8 cellular contexts compared by ENCODE assay signal in genomic region chr3:40524222-40524570, GRCh38. TPM values are rescaled to one million over a fixed set of nuclear protein-coding genes. Genes with fewer than 3 reads are reported as not detected.
A peak's percentile ranks its signal among the peaks of the same experiment; 100 is the strongest.
DNase-seq lines count a peak whose midpoint lies in the region; ATAC-seq and TF ChIP-seq lines count a peak whose summit lies in the region.

No MANE protein-coding gene starts in this region.

- H3K27me3 Mint-ChIP-seq in activated CD8-positive, alpha-beta T cell treated with anti-CD3 and anti-CD28 coated beads for 36 hours: no peaks in the 10 kb centered on the region
- no peaks in the 10 kb centered on the region for H3K27me3 Mint-ChIP-seq in stimulated activated memory B cell treated with anti-CD40 and anti-IgM and Interleukin-4, amounts not matched to agents 10 μg/mL and 1 μg/mL and 100 μg/mL, for 72 hours

- no peak for TF ChIP-seq CTCF in HFF-Myc (IDR thresholded peaks at IDR 0.05; ENCODE audit: low read depth, low read length, missing control alignments)
- no peak for TF ChIP-seq CTCF in activated CD8-positive, alpha-beta T cell treated with anti-CD3 and anti-CD28 coated beads for 36 hours (IDR thresholded peaks at IDR 0.05)

- CTCF ChIA-PET in activated CD8-positive, alpha-beta T cell treated with anti-CD3 and anti-CD28 coated beads for 36 hours (lab: Charles Lee): interaction anchor here (0.8 to 2.0 kb wide), 4 partner anchors 19 to 333 kb away, joined by 3 to 6 read pairs (median 4); no protein-coding TSS in a partner anchor

- H3K4me1 Mint-ChIP-seq in activated CD8-positive, alpha-beta T cell treated with anti-CD3 and anti-CD28 coated beads for 36 hours (ENCODE audit: low read depth): peaks cover 23% of the 10 kb centered on the region
- H3K4me1 Mint-ChIP-seq in stimulated activated memory B cell treated with anti-CD40 and anti-IgM and Interleukin-4, amounts not matched to agents 10 μg/mL and 1 μg/mL and 100 μg/mL, for 72 hours: peaks cover 28% of the 10 kb centered on the region

- H3K27ac Mint-ChIP-seq in activated CD8-positive, alpha-beta T cell treated with anti-CD3 and anti-CD28 coated beads for 36 hours: peak overlapping the region; percentile 91
- H3K27ac Mint-ChIP-seq in stimulated activated memory B cell treated with anti-CD40 and anti-IgM and Interleukin-4, amounts not matched to agents 10 μg/mL and 1 μg/mL and 100 μg/mL, for 72 hours: peak overlapping the region; percentile 94

- no peaks in the 10 kb centered on the region for H3K27me3 ChIP-seq in iPS-15b (ENCODE audit: control insufficient read depth, insufficient read depth, low read length)

- peak overlapping the region; percentile 90 for H3K4me3 Mint-ChIP-seq in activated CD8-positive, alpha-beta T cell treated with anti-CD3 and anti-CD28 coated beads for 36 hours
- H3K4me3 Mint-ChIP-seq in stimulated activated memory B cell treated with anti-CD40 and anti-IgM and Interleukin-4, amounts not matched to agents 10 μg/mL and 1 μg/mL and 100 μg/mL, for 72 hours: peak overlapping the region; percentile 93

- H3K36me3 ChIP-seq in iPS-15b (ENCODE audit: control insufficient read depth, insufficient read depth, low read length): no peaks in the 10 kb centered on the region

- intact Hi-C loops in activated CD8-positive, alpha-beta T cell treated with anti-CD3 and anti-CD28 coated beads for 36 hours (cut with micrococcal nuclease): no loop called here

- peaks cover 25% of the 10 kb centered on the region for H3K36me3 Mint-ChIP-seq in activated CD8-positive, alpha-beta T cell treated with anti-CD3 and anti-CD28 coated beads for 36 hours (ENCODE audit: low read depth)
- H3K36me3 Mint-ChIP-seq in stimulated activated memory B cell treated with anti-CD40 and anti-IgM and Interleukin-4, amounts not matched to agents 10 μg/mL and 1 μg/mL and 100 μg/mL, for 72 hours: peaks cover 31% of the 10 kb centered on the region

- ATAC-seq in activated CD8-positive, alpha-beta T cell treated with anti-CD3 and anti-CD28 coated beads for 36 hours: no peak
- ATAC-seq in stimulated activated memory B cell treated with anti-CD40 and anti-IgM and Interleukin-4, amounts not matched to agents 10 μg/mL and 1 μg/mL and 100 μg/mL, for 72 hours: peak; percentile 35

- H3K4me3 ChIP-seq in HFF-Myc (replicated peaks; ENCODE audit: low read depth, low read length) (peak overlapping the region; percentile 66), iPS-15b (ENCODE audit: low read depth, low read length) (peak overlapping the region; percentile 76)

- H3K9me3 ChIP-seq in iPS-15b (ENCODE audit: control insufficient read depth, insufficient read depth, low read length): no peaks in the 10 kb centered on the region

- H3K4me1 ChIP-seq in iPS-15b (ENCODE audit: control insufficient read depth, insufficient read depth, low read length): no peaks in the 10 kb centered on the region

- peak; percentile 18 for DNase-seq in COR-L47 (lab: John Stamatoyannopoulos, UW)
- DNase-seq in HFF-Myc (ENCODE audit: extremely low read depth, low read depth): no peak
- DNase-seq in activated CD8-positive, alpha-beta T cell treated with anti-CD3 and anti-CD28 coated beads for 36 hours: no peak
- DNase-seq in DMS114 treated with DMSO at 0.1 percent for 48 hours (lab: John Stamatoyannopoulos, UW; ENCODE audit: unreplicated experiment): no peak
- DNase-seq in stimulated activated naive CD4-positive, alpha-beta T cell (lab: John Stamatoyannopoulos, UW): no peak
- no peak for DNase-seq in iPS-NIHi11 (ENCODE audit: low spot score)

- peak overlapping the region; percentile 90 for H3K9ac ChIP-seq in iPS-15b (ENCODE audit: low read depth, low read length)

- POLR2A ChIA-PET in activated CD8-positive, alpha-beta T cell treated with anti-CD3 and anti-CD28 coated beads for 36 hours (lab: Charles Lee): interaction anchor here (0.7 to 1.8 kb wide), 9 partner anchors 10 to 72 kb away, joined by 3 to 11 read pairs (median 4); partner anchors contain the start of genes RPL14, ZNF619 and ZNF620

- H3K9me3 Mint-ChIP-seq in activated CD8-positive, alpha-beta T cell treated with anti-CD3 and anti-CD28 coated beads for 36 hours: no peaks in the 10 kb centered on the region
- no peaks in the 10 kb centered on the region for H3K9me3 Mint-ChIP-seq in stimulated activated memory B cell treated with anti-CD40 and anti-IgM and Interleukin-4, amounts not matched to agents 10 μg/mL and 1 μg/mL and 100 μg/mL, for 72 hours

RNA-seq across cellular contexts. Expression of gene ZNF621, which starts 0.6 kb away (rescaled TPM):
- total RNA-seq in activated CD8-positive, alpha-beta T cell treated with anti-CD3 and anti-CD28 coated beads for 36 hours: 10 to 100 TPM; 18.5 to 19.1 TPM

RNA-seq across cellular contexts. Expression of gene ZNF620, which starts 18.4 kb away (rescaled TPM):
- 1 to 10 TPM; 2.5 to 3.6 TPM for total RNA-seq in activated CD8-positive, alpha-beta T cell treated with anti-CD3 and anti-CD28 coated beads for 36 hours

RNA-seq across cellular contexts. Expression of gene ZNF619, which starts 47.3 kb away (rescaled TPM):
- 1 to 10 TPM; 5.7 to 6.3 TPM for total RNA-seq in activated CD8-positive, alpha-beta T cell treated with anti-CD3 and anti-CD28 coated beads for 36 hours
